ENCODE assay signal across 1 cellular context in genomic region chr6:13941902-13942301, GRCh38.
TF ChIP-seq lines count a peak whose summit lies in the region.

No MANE protein-coding gene starts in this region.

TF ChIP-seq in K562, 482 proteins besides CTCF, POLR2A, EP300 and RAD21 (continued from another document and continues in another):
- TF ChIP-seq ILF3 (IDR thresholded peaks at IDR 0.05; ENCODE audit: borderline replicate concordance) (no peak), NR4A1 (CRISPR knock-in tag; IDR thresholded peaks at IDR 0.05) (no peak), NR4A1 (tag; IDR thresholded peaks at IDR 0.05) (no peak), HDAC8 (tag; IDR thresholded peaks at IDR 0.05) (no peak), NR0B1 (IDR thresholded peaks at IDR 0.05; ENCODE audit: partially characterized antibody) (no peak), SIX5 (IDR thresholded peaks at IDR 0.05; ENCODE audit: borderline replicate concordance in 1 of 2, insufficient read depth in 1 of 2, low read depth in 1 of 2, low read length in 2 of 2) (no peak), MYNN (IDR thresholded peaks at IDR 0.05) (no peak), MYNN (CRISPR knock-in tag; IDR thresholded peaks at IDR 0.05) (no peak), HES1 (IDR thresholded peaks at IDR 0.05; ENCODE audit: low read depth) (no peak), ZNF140 (CRISPR knock-in tag; IDR thresholded peaks at IDR 0.05) (no peak), E2F8 (IDR thresholded peaks at IDR 0.05; ENCODE audit: low read depth, partially characterized antibody) (peak; percentile 25), EP400 (IDR thresholded peaks at IDR 0.05) (no peak), ZNF124 (CRISPR knock-in tag; IDR thresholded peaks at IDR 0.05) (no peak), PATZ1 (CRISPR knock-in tag; IDR thresholded peaks at IDR 0.05; ENCODE audit: borderline replicate concordance) (no peak), CC2D1A (IDR thresholded peaks at IDR 0.05) (peak; percentile 57; the same call in 1 of the 2 replicates), BRCA1 (IDR thresholded peaks at IDR 0.05) (no peak), BRCA1 (CRISPR knock-in tag; IDR thresholded peaks at IDR 0.05) (no peak), TEAD1 (CRISPR knock-in tag; IDR thresholded peaks at IDR 0.05) (no peak), ZNF583 (CRISPR knock-in tag; IDR thresholded peaks at IDR 0.05) (no peak), ZNF134 (CRISPR knock-in tag; conservative IDR thresholded peaks at IDR 0.05) (no peak), ZNF398 (CRISPR knock-in tag; IDR thresholded peaks at IDR 0.05) (no peak), IRF9 (tag; IDR thresholded peaks at IDR 0.05) (no peak), ZNF778 (CRISPR knock-in tag; IDR thresholded peaks at IDR 0.05) (no peak), TAF9B (IDR thresholded peaks at IDR 0.05; ENCODE audit: partially characterized antibody) (peak; percentile 26), AFF1 (IDR thresholded peaks at IDR 0.05; ENCODE audit: low read depth in 1 of 2, partially characterized antibody in 2 of 2) (no peak), CHAMP1 (IDR thresholded peaks at IDR 0.05) (peak; percentile 87), GMEB1 (CRISPR knock-in tag; IDR thresholded peaks at IDR 0.05) (no peak), IFI16 (CRISPR knock-in tag; IDR thresholded peaks at IDR 0.05) (no peak), ZNF282 (CRISPR knock-in tag; IDR thresholded peaks at IDR 0.05) (no peak), VEZF1 (CRISPR knock-in tag; IDR thresholded peaks at IDR 0.05) (no peak), ZNF561 (CRISPR knock-in tag; conservative IDR thresholded peaks at IDR 0.05) (no peak), HNRNPL (IDR thresholded peaks at IDR 0.05; ENCODE audit: low read depth, low read length) (no peak), NCOR1 (IDR thresholded peaks at IDR 0.05) (peak; percentile 8; the same call in 1 of the 2 replicates), HDAC6 (IDR thresholded peaks at IDR 0.05; ENCODE audit: low read depth, low read length) (no peak), CBFB (CRISPR knock-in tag; IDR thresholded peaks at IDR 0.05) (no peak), XRCC3 (IDR thresholded peaks at IDR 0.05) (peak; percentile 78; the same call in 1 of the 2 replicates), ZBTB2 (IDR thresholded peaks at IDR 0.05) (no peak), TFAP4 (CRISPR knock-in tag; IDR thresholded peaks at IDR 0.05; ENCODE audit: borderline replicate concordance) (no peak), ZNF224 (CRISPR knock-in tag; IDR thresholded peaks at IDR 0.05) (no peak), EWSR1 (IDR thresholded peaks at IDR 0.05; ENCODE audit: borderline replicate concordance, low read depth, partially characterized antibody) (no peak)
